Comparison of ENCODE assay signal across 1 cellular context in the genomic region with DNA sequence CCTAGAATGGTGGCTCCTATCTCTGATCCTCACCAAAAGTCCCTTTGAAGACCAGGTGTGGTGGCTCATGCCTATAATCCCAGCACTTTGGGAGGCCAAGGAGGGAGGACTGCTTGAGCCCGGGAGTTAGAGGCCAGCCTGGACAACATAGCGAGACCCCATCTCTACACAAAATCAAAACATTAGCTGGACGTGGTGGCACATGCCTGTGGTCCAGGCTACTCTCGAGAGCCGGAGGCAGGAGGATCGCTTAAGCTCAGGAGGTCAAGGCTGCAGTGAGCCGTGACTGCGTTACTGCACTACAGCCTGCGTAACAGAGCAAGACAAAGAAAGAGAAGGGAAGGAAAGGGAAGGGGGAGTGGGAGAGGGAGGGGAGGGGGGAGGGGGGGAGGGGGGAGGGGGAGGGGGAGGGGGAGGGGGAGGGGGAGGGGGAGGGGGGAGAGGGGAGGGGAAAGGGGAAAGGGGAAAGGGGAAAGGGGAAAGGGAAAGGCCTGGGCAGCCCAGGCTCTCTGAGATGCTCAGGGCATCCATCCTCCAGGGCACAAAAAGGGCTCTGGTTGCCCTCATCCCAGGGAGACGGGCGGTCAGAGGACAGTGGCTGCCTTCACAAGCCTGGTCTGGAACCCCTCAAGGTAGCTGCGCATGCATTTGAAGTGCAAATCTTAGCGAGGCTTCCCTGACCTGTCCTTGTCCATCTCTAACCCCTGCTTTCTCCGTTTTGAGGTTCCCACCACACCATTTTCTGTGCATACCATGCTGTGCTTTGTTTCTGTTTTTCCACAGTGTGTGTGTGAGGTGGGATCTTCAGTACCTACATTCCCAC.
TF ChIP-seq lines count a peak whose summit lies in the region.

No MANE protein-coding gene starts in this region.

TF ChIP-seq in HepG2, 621 proteins besides CTCF, POLR2A, EP300 and RAD21 (continued from another document and continues in another):
- TF ChIP-seq, protein P1, sequence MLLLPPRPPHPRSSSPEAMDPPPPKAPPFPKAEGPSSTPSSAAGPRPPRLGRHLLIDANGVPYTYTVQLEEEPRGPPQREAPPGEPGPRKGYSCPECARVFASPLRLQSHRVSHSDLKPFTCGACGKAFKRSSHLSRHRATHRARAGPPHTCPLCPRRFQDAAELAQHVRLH (CRISPR knock-in tag; IDR thresholded peaks at IDR 0.05; ENCODE audit: borderline replicate concordance, low read depth) = no peak
- TF ChIP-seq RARA (CRISPR knock-in tag; IDR thresholded peaks at IDR 0.05) = 0 out of 2 replicates have a peak, but pooled peaks have one; percentile 14
- no peak for TF ChIP-seq ZSCAN25 (CRISPR knock-in tag; IDR thresholded peaks at IDR 0.05)
- TF ChIP-seq, protein P2, sequence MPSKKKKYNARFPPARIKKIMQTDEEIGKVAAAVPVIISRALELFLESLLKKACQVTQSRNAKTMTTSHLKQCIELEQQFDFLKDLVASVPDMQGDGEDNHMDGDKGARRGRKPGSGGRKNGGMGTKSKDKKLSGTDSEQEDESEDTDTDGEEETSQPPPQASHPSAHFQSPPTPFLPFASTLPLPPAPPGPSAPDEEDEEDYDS (CRISPR knock-in tag; IDR thresholded peaks at IDR 0.05) = no peak
- TF ChIP-seq ZKSCAN5 (CRISPR knock-in tag; IDR thresholded peaks at IDR 0.05) = no peak
- no peak for TF ChIP-seq CENPT (CRISPR knock-in tag; IDR thresholded peaks at IDR 0.05; ENCODE audit: low read depth)
- no peak for TF ChIP-seq ZNF83 (CRISPR knock-in tag; IDR thresholded peaks at IDR 0.05; ENCODE audit: borderline replicate concordance)
- TF ChIP-seq, protein P3, sequence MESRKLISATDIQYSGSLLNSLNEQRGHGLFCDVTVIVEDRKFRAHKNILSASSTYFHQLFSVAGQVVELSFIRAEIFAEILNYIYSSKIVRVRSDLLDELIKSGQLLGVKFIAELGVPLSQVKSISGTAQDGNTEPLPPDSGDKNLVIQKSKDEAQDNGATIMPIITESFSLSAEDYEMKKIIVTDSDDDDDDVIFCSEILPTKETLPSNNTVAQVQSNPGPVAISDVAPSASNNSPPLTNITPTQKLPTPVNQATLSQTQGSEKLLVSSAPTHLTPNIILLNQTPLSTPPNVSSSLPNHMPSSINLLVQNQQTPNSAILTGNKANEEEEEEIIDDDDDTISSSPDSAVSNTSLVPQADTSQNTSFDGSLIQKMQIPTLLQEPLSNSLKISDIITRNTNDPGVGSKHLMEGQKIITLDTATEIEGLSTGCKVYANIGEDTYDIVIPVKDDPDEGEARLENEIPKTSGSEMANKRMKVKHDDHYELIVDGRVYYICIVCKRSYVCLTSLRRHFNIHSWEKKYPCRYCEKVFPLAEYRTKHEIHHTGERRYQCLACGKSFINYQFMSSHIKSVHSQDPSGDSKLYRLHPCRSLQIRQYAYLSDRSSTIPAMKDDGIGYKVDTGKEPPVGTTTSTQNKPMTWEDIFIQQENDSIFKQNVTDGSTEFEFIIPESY (CRISPR knock-in tag; IDR thresholded peaks at IDR 0.05) = peak; percentile 82
- TF ChIP-seq SP140L (CRISPR knock-in tag; IDR thresholded peaks at IDR 0.05; ENCODE audit: borderline replicate concordance) = no peak
- TF ChIP-seq SOX5 (CRISPR knock-in tag; IDR thresholded peaks at IDR 0.05; ENCODE audit: borderline replicate concordance) = no peak
- TF ChIP-seq JUN (CRISPR knock-in tag; IDR thresholded peaks at IDR 0.05) = no peak
- no peak for TF ChIP-seq ZC3H4 (CRISPR knock-in tag; IDR thresholded peaks at IDR 0.05; ENCODE audit: borderline replicate concordance)
- TF ChIP-seq MBNL3 (CRISPR knock-in tag; conservative IDR thresholded peaks at IDR 0.05) = no peak
- TF ChIP-seq SMYD3 (CRISPR knock-in tag; IDR thresholded peaks at IDR 0.05) = no peak
- TF ChIP-seq NFATC3 (CRISPR knock-in tag; IDR thresholded peaks at IDR 0.05) = no peak
- no peak for TF ChIP-seq PAWR (CRISPR knock-in tag; IDR thresholded peaks at IDR 0.05; ENCODE audit: borderline replicate concordance)
- TF ChIP-seq, protein P4, sequence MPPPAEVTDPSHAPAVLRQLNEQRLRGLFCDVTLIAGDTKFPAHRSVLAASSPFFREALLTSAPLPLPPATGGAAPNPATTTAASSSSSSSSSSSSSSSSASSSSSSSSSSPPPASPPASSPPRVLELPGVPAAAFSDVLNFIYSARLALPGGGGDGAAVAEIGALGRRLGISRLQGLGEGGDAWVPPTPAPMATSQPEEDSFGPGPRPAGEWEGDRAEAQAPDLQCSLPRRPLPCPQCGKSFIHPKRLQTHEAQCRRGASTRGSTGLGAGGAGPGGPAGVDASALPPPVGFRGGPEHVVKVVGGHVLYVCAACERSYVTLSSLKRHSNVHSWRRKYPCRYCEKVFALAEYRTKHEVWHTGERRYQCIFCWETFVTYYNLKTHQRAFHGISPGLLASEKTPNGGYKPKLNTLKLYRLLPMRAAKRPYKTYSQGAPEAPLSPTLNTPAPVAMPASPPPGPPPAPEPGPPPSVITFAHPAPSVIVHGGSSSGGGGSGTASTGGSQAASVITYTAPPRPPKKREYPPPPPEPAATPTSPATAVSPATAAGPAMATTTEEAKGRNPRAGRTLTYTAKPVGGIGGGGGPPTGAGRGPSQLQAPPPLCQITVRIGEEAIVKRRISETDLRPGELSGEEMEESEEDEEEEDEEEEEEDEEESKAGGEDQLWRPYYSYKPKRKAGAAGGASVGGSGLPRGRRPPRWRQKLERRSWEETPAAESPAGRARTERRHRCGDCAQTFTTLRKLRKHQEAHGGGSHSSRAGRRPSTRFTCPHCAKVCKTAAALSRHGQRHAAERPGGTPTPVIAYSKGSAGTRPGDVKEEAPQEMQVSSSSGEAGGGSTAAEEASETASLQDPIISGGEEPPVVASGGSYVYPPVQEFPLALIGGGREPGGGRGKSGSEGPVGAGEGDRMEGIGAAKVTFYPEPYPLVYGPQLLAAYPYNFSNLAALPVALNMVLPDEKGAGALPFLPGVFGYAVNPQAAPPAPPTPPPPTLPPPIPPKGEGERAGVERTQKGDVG (CRISPR knock-in tag; IDR thresholded peaks at IDR 0.05; ENCODE audit: borderline replicate concordance) = no peak
- no peak for TF ChIP-seq NFKBIZ (CRISPR knock-in tag; IDR thresholded peaks at IDR 0.05)
- TF ChIP-seq KDM6A (CRISPR knock-in tag; IDR thresholded peaks at IDR 0.05; ENCODE audit: low read depth) = no peak
- TF ChIP-seq ZFP37 (CRISPR knock-in tag; IDR thresholded peaks at IDR 0.05; ENCODE audit: borderline replicate concordance) = no peak
- TF ChIP-seq, protein P5, sequence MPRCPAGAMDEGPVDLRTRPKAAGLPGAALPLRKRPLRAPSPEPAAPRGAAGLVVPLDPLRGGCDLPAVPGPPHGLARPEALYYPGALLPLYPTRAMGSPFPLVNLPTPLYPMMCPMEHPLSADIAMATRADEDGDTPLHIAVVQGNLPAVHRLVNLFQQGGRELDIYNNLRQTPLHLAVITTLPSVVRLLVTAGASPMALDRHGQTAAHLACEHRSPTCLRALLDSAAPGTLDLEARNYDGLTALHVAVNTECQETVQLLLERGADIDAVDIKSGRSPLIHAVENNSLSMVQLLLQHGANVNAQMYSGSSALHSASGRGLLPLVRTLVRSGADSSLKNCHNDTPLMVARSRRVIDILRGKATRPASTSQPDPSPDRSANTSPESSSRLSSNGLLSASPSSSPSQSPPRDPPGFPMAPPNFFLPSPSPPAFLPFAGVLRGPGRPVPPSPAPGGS (CRISPR knock-in tag; IDR thresholded peaks at IDR 0.05) = no peak
- no peak for TF ChIP-seq HNRNPL (IDR thresholded peaks at IDR 0.05; ENCODE audit: low read depth, low read length)
- TF ChIP-seq, protein P6, sequence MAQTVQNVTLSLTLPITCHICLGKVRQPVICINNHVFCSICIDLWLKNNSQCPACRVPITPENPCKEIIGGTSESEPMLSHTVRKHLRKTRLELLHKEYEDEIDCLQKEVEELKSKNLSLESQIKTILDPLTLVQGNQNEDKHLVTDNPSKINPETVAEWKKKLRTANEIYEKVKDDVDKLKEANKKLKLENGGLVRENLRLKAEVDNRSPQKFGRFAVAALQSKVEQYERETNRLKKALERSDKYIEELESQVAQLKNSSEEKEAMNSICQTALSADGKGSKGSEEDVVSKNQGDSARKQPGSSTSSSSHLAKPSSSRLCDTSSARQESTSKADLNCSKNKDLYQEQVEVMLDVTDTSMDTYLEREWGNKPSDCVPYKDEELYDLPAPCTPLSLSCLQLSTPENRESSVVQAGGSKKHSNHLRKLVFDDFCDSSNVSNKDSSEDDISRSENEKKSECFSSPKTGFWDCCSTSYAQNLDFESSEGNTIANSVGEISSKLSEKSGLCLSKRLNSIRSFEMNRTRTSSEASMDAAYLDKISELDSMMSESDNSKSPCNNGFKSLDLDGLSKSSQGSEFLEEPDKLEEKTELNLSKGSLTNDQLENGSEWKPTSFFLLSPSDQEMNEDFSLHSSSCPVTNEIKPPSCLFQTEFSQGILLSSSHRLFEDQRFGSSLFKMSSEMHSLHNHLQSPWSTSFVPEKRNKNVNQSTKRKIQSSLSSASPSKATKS (CRISPR knock-in tag; IDR thresholded peaks at IDR 0.05) = no peak
- TF ChIP-seq, protein P7, sequence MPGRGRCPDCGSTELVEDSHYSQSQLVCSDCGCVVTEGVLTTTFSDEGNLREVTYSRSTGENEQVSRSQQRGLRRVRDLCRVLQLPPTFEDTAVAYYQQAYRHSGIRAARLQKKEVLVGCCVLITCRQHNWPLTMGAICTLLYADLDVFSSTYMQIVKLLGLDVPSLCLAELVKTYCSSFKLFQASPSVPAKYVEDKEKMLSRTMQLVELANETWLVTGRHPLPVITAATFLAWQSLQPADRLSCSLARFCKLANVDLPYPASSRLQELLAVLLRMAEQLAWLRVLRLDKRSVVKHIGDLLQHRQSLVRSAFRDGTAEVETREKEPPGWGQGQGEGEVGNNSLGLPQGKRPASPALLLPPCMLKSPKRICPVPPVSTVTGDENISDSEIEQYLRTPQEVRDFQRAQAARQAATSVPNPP (CRISPR knock-in tag; IDR thresholded peaks at IDR 0.05) = no peak
- TF ChIP-seq, protein P8, sequence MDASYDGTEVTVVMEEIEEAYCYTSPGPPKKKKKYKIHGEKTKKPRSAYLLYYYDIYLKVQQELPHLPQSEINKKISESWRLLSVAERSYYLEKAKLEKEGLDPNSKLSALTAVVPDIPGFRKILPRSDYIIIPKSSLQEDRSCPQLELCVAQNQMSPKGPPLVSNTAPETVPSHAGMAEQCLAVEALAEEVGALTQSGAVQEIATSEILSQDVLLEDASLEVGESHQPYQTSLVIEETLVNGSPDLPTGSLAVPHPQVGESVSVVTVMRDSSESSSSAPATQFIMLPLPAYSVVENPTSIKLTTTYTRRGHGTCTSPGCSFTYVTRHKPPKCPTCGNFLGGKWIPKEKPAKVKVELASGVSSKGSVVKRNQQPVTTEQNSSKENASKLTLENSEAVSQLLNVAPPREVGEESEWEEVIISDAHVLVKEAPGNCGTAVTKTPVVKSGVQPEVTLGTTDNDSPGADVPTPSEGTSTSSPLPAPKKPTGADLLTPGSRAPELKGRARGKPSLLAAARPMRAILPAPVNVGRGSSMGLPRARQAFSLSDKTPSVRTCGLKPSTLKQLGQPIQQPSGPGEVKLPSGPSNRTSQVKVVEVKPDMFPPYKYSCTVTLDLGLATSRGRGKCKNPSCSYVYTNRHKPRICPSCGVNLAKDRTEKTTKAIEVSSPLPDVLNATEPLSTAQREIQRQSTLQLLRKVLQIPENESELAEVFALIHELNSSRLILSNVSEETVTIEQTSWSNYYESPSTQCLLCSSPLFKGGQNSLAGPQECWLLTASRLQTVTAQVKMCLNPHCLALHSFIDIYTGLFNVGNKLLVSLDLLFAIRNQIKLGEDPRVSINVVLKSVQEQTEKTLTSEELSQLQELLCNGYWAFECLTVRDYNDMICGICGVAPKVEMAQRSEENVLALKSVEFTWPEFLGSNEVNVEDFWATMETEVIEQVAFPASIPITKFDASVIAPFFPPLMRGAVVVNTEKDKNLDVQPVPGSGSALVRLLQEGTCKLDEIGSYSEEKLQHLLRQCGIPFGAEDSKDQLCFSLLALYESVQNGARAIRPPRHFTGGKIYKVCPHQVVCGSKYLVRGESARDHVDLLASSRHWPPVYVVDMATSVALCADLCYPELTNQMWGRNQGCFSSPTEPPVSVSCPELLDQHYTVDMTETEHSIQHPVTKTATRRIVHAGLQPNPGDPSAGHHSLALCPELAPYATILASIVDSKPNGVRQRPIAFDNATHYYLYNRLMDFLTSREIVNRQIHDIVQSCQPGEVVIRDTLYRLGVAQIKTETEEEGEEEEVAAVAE (CRISPR knock-in tag; IDR thresholded peaks at IDR 0.05; ENCODE audit: borderline replicate concordance) = no peak
- TF ChIP-seq PCBP1 (IDR thresholded peaks at IDR 0.05; ENCODE audit: borderline replicate concordance, low read depth, low read length) = peak; percentile 97; the same call in 1 of the 2 replicates
- no peak for TF ChIP-seq ZFP36 (IDR thresholded peaks at IDR 0.05; ENCODE audit: borderline replicate concordance, low read depth, low read length, partially characterized antibody)
- peak; percentile 97 for TF ChIP-seq HNRNPK (IDR thresholded peaks at IDR 0.05; ENCODE audit: low read depth, low read length, poor library complexity, severe bottlenecking)
- peak; percentile 87 for TF ChIP-seq ZMYM3 (CRISPR knock-in tag; IDR thresholded peaks at IDR 0.05)
- TF ChIP-seq TBX2 (CRISPR knock-in tag; IDR thresholded peaks at IDR 0.05; ENCODE audit: borderline replicate concordance) = no peak
- no peak for TF ChIP-seq ZNF772 (CRISPR knock-in tag; IDR thresholded peaks at IDR 0.05)
- TF ChIP-seq CREB1 (IDR thresholded peaks at IDR 0.05) = no peak
- TF ChIP-seq CREB1 (CRISPR knock-in tag; IDR thresholded peaks at IDR 0.05) = no peak
- no peak for TF ChIP-seq CENPX (CRISPR knock-in tag; IDR thresholded peaks at IDR 0.05)
- no peak for TF ChIP-seq ZNF572 (CRISPR knock-in tag; IDR thresholded peaks at IDR 0.05)
- no peak for TF ChIP-seq ZNF605 (CRISPR knock-in tag; IDR thresholded peaks at IDR 0.05)
- 0 out of 2 replicates have a peak, but pooled peaks have one; percentile 27 for TF ChIP-seq ZMYM4 (CRISPR knock-in tag; IDR thresholded peaks at IDR 0.05)
- no peak for TF ChIP-seq FOXA3 (CRISPR knock-in tag; IDR thresholded peaks at IDR 0.05)
- TF ChIP-seq NFE2L2 (IDR thresholded peaks at IDR 0.05; ENCODE audit: low read length) = no peak
- no peak for TF ChIP-seq FOXC1 (CRISPR knock-in tag; IDR thresholded peaks at IDR 0.05; ENCODE audit: borderline replicate concordance)
- no peak for TF ChIP-seq ZFP62 (CRISPR knock-in tag; IDR thresholded peaks at IDR 0.05)
- TF ChIP-seq PTBP1 (IDR thresholded peaks at IDR 0.05; ENCODE audit: low read depth, low read length, poor library complexity, severe bottlenecking) = no peak
- no peak for TF ChIP-seq ZNF256 (CRISPR knock-in tag; conservative IDR thresholded peaks at IDR 0.05)
- TF ChIP-seq, protein P9, sequence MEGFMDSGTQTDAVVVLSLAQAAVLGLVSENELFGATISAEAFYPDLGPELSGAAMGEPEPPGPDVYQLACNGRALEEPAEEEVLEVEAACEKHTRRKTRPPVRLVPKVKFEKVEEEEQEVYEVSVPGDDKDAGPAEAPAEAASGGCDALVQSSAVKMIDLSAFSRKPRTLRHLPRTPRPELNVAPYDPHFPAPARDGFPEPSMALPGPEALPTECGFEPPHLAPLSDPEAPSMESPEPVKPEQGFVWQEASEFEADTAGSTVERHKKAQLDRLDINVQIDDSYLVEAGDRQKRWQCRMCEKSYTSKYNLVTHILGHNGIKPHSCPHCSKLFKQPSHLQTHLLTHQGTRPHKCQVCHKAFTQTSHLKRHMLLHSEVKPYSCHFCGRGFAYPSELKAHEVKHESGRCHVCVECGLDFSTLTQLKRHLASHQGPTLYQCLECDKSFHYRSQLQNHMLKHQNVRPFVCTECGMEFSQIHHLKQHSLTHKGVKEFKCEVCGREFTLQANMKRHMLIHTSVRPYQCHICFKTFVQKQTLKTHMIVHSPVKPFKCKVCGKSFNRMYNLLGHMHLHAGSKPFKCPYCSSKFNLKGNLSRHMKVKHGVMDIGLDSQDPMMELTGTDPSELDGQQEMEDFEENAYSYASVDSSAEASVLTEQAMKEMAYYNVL (CRISPR knock-in tag; IDR thresholded peaks at IDR 0.05; ENCODE audit: borderline replicate concordance) = no peak
- no peak for TF ChIP-seq SRSF4 (IDR thresholded peaks at IDR 0.05; ENCODE audit: low read depth, low read length, poor library complexity, severe bottlenecking)
